ENCODE assay signal across 1 cellular context in the genomic region with DNA sequence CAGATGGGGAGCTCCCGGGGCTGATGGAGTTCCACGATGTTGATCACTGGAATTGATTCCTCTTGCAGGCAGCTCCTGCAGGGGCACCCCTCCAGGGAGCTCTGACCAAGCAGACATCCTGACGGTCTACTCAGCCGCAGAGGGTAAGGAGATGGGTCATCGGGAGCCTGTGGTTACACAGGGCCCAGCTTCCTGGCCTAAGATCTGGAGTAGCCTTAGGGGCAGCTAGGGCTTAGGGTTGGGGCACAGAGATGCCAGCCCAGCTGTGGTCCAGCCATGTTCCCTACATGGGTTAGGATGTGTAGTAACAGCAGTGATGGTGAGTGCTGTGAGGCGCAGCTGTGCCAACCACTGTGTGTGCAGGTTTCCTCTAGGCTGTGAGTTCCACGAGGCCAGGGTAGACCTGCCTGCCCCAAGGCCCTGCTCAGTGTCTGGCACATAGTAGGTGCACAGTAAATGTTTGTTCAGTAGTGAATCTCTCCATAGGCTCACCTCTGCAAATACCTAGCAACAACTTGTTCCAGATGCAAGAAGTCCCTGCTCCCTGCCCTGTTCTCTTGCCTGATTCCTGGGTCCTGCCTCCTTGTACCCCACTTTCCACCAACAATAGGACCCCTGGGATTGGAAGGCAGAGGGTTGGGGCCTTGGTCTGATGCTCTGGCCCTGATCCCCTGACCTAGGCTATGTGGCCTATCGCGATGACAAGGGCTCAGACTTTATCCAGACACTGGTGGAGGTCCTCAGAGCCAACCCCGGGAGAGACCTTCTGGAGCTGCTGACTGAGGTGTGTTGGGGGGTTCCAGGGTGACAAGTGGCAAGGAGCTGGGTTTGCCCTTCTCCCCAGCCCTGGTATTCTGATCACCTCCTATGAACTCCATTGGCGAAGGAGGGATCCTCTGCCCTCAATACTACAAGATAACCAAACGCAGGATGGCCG.
TF ChIP-seq lines count a peak whose summit lies in the region.

No MANE protein-coding gene starts in this region.

TF ChIP-seq in A549, 52 proteins besides CTCF, POLR2A, EP300 and RAD21:
- TF ChIP-seq, protein P1, sequence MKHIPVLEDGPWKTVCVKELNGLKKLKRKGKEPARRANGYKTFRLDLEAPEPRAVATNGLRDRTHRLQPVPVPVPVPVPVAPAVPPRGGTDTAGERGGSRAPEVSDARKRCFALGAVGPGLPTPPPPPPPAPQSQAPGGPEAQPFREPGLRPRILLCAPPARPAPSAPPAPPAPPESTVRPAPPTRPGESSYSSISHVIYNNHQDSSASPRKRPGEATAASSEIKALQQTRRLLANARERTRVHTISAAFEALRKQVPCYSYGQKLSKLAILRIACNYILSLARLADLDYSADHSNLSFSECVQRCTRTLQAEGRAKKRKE (CRISPR knock-in tag; IDR thresholded peaks at IDR 0.05; ENCODE audit: low read depth): no peak
- no peak for TF ChIP-seq MAFK (IDR thresholded peaks at IDR 0.05; ENCODE audit: partially characterized antibody)
- TF ChIP-seq RCOR1 (IDR thresholded peaks at IDR 0.05; ENCODE audit: low read depth, low read length): no peak
